ENCODE assay signal across 22 cellular contexts in the genomic region with DNA sequence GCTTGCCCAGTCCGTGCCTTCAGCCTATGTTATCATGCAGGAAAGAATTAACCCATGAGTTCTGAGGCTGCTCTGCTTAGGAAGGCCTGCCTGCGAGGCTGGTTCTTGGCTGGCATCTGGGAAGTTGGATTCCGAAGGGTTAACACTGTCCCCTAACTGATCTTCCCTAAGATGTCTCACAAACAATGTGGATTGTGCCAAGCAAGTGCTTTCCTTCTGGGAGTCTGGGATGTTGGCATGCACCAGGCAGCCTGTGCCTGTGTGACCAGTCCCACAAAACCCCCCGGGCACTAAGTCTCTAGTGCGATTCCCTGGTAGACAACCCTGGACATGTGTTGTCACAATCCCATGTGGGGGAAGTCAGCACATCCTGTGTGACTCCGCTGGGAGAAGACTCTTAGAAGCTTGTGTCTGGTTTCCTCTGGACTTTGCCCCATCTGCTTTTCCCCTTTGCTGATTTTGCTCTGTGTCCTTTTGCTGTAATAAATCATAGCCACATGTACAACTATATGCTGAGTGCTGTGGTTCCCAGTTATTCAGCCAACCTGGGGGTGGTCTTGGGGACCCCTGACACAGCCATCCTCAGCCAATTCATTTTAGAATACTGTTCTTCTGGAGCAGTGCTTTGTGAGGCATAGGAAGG.
DNase-seq lines count a peak whose midpoint lies in the region; ATAC-seq and TF ChIP-seq lines count a peak whose summit lies in the region.
"Had no signal": no experiment of that assay in that cellular context is flagged by ENCODE, and none has a peak within 500 bp of the region (broad histone marks: within the 10 kb centered on the region; RNA-seq: fewer than 3 reads in every experiment).

No MANE protein-coding gene starts in this region.

- H3K4me1 Mint-ChIP-seq in endothelial cell (ENCODE audit: unreplicated experiment) (peaks cover 28% of the 10 kb centered on the region), nephron (peaks cover 4% of the 10 kb centered on the region), immature natural killer cell (peaks cover 3% of the 10 kb centered on the region in 2 donors)

- H3K27ac Mint-ChIP-seq in endothelial cell (ENCODE audit: unreplicated experiment) (peak overlapping the region; percentile 24), nephron (peak overlapping the region in 2 of 3 experiments; percentile 10 to 17), immature natural killer cell (no peak overlapping the region)
- H3K27ac Mint-ChIP-seq: activated CD8-positive, alpha-beta T cell treated with anti-CD3 and anti-CD28 coated beads, Interleukin-2, amount 10 ng/mL, durations not matched to agents 7 days and 5 days had no signal

- H4K20me1 ChIP-seq in BLaER1 treated with 17β-estradiol and CSF1 and Interleukin-3, amounts not matched to agents 10 nM and 100 nM = no peaks in the 10 kb centered on the region

- H3K4me2 ChIP-seq in BLaER1 treated with 17β-estradiol and CSF1 and Interleukin-3, amounts not matched to agents 10 nM and 100 nM = peak overlapping the region; percentile 39 to 79 (median 70)

- no peak overlapping the region for H3K4me3 Mint-ChIP-seq in endothelial cell (ENCODE audit: unreplicated experiment)
- H3K4me3 Mint-ChIP-seq in nephron = no peak overlapping the region
- H3K4me3 Mint-ChIP-seq in immature natural killer cell = no peak overlapping the region
- H3K4me3 Mint-ChIP-seq: activated CD8-positive, alpha-beta T cell treated with anti-CD3 and anti-CD28 coated beads, Interleukin-2, amount 10 ng/mL, durations not matched to agents 7 days and 5 days had no signal

- DNase-seq in RPMI7951 (ENCODE audit: low read depth) (peak; percentile 50), endothelial cell (ENCODE audit: low spot score) (no peak), BE2C (no peak), immature natural killer cell (no peak)
- DNase-seq: activated CD8-positive, alpha-beta T cell treated with anti-CD3 and anti-CD28 coated beads, Interleukin-2, amount 10 ng/mL, durations not matched to agents 7 days and 5 days; activated effector memory CD4-positive, alpha-beta T cell treated with Interleukin-2 at 50 U/mL for 16 hours; activated T-cell treated with anti-CD3 and anti-CD28 coated beads for 4 hours; body of pancreas; C1 segment of cervical spinal cord; islet precursor cell; NCI-H2081 treated with DMSO at 0.1 percent for 48 hours; psoas muscle; Right ventricle myocardium superior; stimulated activated CD4-positive, alpha-beta T cell treated with anti-CD3 and anti-CD28 coated beads, Interleukin-2, amount 100 ng/mL, for 24 hours; SW 1271 had no signal

- peaks cover 20 to 42% (median 27%) of the 10 kb centered on the region in 10 experiments for H3K4me1 ChIP-seq in BLaER1 treated with 17β-estradiol and CSF1 and Interleukin-3, amounts not matched to agents 10 nM and 100 nM
- H3K4me1 ChIP-seq in BE2C = no peaks in the 10 kb centered on the region; the same call in 1 of the 2 replicates

- H3K27ac ChIP-seq in BLaER1 treated with 17β-estradiol and CSF1 and Interleukin-3, amounts not matched to agents 10 nM and 100 nM = peak overlapping the region in 2 of 11 experiments; percentile 11 to 17; a peak in 5 of 22 replicates
- H3K27ac ChIP-seq: gastroesophageal sphincter, psoas muscle had no signal

- no peak for TF ChIP-seq CTCF in endothelial cell (IDR thresholded peaks at IDR 0.05; ENCODE audit: unreplicated experiment)
- no peak for TF ChIP-seq CTCF in nephron (IDR thresholded peaks at IDR 0.05; ENCODE audit: unreplicated experiment in 3 of 3)
- TF ChIP-seq CTCF in BE2C (IDR thresholded peaks at IDR 0.05; ENCODE audit: low read depth, low read length) = no peak

- no peaks in the 10 kb centered on the region for H3K9me3 Mint-ChIP-seq in endothelial cell (ENCODE audit: unreplicated experiment)
- H3K9me3 Mint-ChIP-seq in nephron = no peaks in the 10 kb centered on the region
- H3K9me3 Mint-ChIP-seq in immature natural killer cell = no peaks in the 10 kb centered on the region

- H3K36me3 Mint-ChIP-seq in endothelial cell (ENCODE audit: low read depth, unreplicated experiment) = no peaks in the 10 kb centered on the region
- H3K36me3 Mint-ChIP-seq in nephron (ENCODE audit: low read depth) = no peaks in the 10 kb centered on the region
- no peaks in the 10 kb centered on the region for H3K36me3 Mint-ChIP-seq in immature natural killer cell

- no peaks in the 10 kb centered on the region for H3K27me3 ChIP-seq in BLaER1 treated with 17β-estradiol and CSF1 and Interleukin-3, amounts not matched to agents 10 nM and 100 nM
- peaks cover 5% of the 10 kb centered on the region for H3K27me3 ChIP-seq in BE2C
- H3K27me3 ChIP-seq: body of pancreas, gastroesophageal sphincter had no signal

- peak overlapping the region in 2 of 11 experiments; percentile 27 to 55; a peak in 3 of 22 replicates for H3K9ac ChIP-seq in BLaER1 treated with 17β-estradiol and CSF1 and Interleukin-3, amounts not matched to agents 10 nM and 100 nM

- H3K9me3 ChIP-seq in BLaER1 treated with 17β-estradiol and CSF1 and Interleukin-3, amounts not matched to agents 10 nM and 100 nM (replicated peaks in 1 of 11) = no peaks in the 10 kb centered on the region
- no peaks in the 10 kb centered on the region for H3K9me3 ChIP-seq in BE2C
- H3K9me3 ChIP-seq: body of pancreas, gastroesophageal sphincter, psoas muscle had no signal

- ATAC-seq in HG03565 (IDR thresholded peaks at IDR 0.05; ENCODE audit: unreplicated experiment) = no peak
- ATAC-seq in HG03039 (IDR thresholded peaks at IDR 0.05; ENCODE audit: unreplicated experiment) = no peak
- ATAC-seq: activated CD4-positive, CD25-positive, alpha-beta regulatory T cell treated with anti-CD3 and anti-CD28 coated beads, Interleukin-2, amount 50 U/mL, for 24 hours; activated CD8-positive, alpha-beta T cell treated with anti-CD3 and anti-CD28 coated beads, Interleukin-2, amount 10 ng/mL, durations not matched to agents 7 days and 5 days; body of pancreas; gastroesophageal sphincter had no signal

- no peak overlapping the region for H3K4me3 ChIP-seq in BLaER1 treated with 17β-estradiol and CSF1 and Interleukin-3, amounts not matched to agents 10 nM and 100 nM
- no peak overlapping the region for H3K4me3 ChIP-seq in BE2C (ENCODE audit: low read depth, low read length)
- H3K4me3 ChIP-seq: body of pancreas, gastroesophageal sphincter, lung, psoas muscle had no signal

- H3K27me3 Mint-ChIP-seq in endothelial cell (ENCODE audit: unreplicated experiment) (no peaks in the 10 kb centered on the region), nephron (ENCODE audit: low read depth) (peaks cover 1% of the 10 kb centered on the region), immature natural killer cell (ENCODE audit: low read depth in 3 of 3) (peaks cover 5 to 8% (median 8%) of the 10 kb centered on the region in 3 donors)

- no peaks in the 10 kb centered on the region for H3K36me3 ChIP-seq in BLaER1 treated with 17β-estradiol and CSF1 and Interleukin-3, amounts not matched to agents 10 nM and 100 nM
- no peaks in the 10 kb centered on the region for H3K36me3 ChIP-seq in BE2C
- H3K36me3 ChIP-seq: gastroesophageal sphincter had no signal

Comparison
In these comparisons a context has a peak if more than half of its experiments do, and no peak if none do; other contexts are left out.
1. H3K27ac Mint-ChIP-seq: peak in endothelial cell (single experiment) and nephron (2 of 3); none in immature natural killer cell (0 of 6).